In the genomic region with DNA sequence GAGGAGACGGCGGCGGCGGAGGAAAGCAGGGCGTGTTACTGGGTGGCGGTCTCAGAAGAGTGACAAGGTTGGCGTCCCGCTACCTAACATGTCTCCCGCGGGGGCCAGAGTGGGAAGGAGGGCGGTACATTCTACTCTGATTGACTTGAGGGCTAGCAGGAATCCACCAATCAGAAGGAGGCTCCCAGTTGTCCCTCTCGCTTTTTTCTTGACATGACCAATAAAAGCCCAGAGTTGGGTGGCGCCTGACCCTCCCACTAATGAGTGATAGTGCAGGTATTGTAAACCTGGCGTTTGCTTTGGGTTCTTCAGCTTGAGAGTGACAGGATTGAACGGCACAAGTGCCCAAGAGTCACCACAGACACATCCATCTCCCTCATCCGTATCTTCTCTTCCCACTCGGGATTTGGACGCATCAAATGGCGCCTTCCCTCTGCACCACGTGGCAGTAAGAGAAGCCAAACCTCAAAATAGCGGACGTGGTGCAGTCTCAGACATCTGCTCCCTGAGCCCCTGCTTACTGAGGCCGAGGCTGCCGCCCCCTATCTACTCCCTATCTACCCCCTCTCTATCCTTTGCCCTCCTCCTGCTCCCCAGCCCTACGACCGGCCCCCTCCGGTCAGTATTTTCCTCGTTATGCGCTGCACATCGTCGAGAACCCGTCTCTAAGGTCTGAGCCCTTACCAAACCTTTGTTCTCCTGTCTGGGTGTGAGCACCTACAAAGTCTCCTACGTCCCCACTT, we compare ENCODE assay signal across 8 cellular contexts.
A peak's percentile ranks its signal among the peaks of the same experiment; 100 is the strongest.
DNase-seq lines count a peak whose midpoint lies in the region; ATAC-seq lines count a peak whose summit lies in the region.

No MANE protein-coding gene starts in this region.

- H3K27me3 ChIP-seq in HUES48 (ENCODE audit: control insufficient read depth, insufficient read depth, low read length) (no peaks in the 10 kb centered on the region), NT2/D1 (ENCODE audit: insufficient read depth, insufficient read length) (no peaks in the 10 kb centered on the region)

- H3K9ac ChIP-seq in HUES48 (ENCODE audit: low read depth, low read length) = peak overlapping the region; percentile 55
- H3K9ac ChIP-seq in NT2/D1 (ENCODE audit: insufficient read length, low read depth) = peak overlapping the region; percentile 93

- H3K4me3 ChIP-seq in HUES48 (ENCODE audit: low read depth, low read length) = peak overlapping the region; percentile 84
- H3K4me3 ChIP-seq in NT2/D1 (ENCODE audit: insufficient read length, low read depth) = peak overlapping the region; percentile 53

- H3K9me3 ChIP-seq in HUES48 (ENCODE audit: control insufficient read depth, insufficient read depth, low read length) (no peaks in the 10 kb centered on the region), NT2/D1 (ENCODE audit: insufficient read depth, low read length) (no peaks in the 10 kb centered on the region)

- H3K36me3 ChIP-seq in HUES48 (ENCODE audit: control insufficient read depth, insufficient read depth, low read length) (no peaks in the 10 kb centered on the region), NT2/D1 (ENCODE audit: insufficient read depth, insufficient read length, low read length) (peaks cover 1% of the 10 kb centered on the region)

- peak; percentile 87 for ATAC-seq in GM21423 (IDR thresholded peaks at IDR 0.05; ENCODE audit: unreplicated experiment)

- peak overlapping the region; percentile 87 for H3K27ac ChIP-seq in HUES48 (ENCODE audit: low read depth, low read length)

- DNase-seq in D341Med (ENCODE audit: low spot score) = peak; percentile 89
- DNase-seq in NT2/D1 (ENCODE audit: low read depth, low spot score) = peak; percentile 96
- peak; percentile 84 for DNase-seq in activated CD8-positive, alpha-beta memory T cell treated with anti-CD3 and anti-CD28 coated beads, Interleukin-2, amount 50 U/mL, for 4 hours
- peak; percentile 90 for DNase-seq in epidermal melanocyte (ENCODE audit: insufficient read length, low spot score)
- DNase-seq in middle frontal gyrus (ENCODE audit: extremely low spot score, low spot score) = peak; percentile 96
- DNase-seq in stimulated activated CD8-positive, alpha-beta memory T cell treated with anti-CD3 and anti-CD28 coated beads, Interleukin-2, amount 100 ng/mL, for 1 hour (ENCODE audit: low read depth in 2 of 2) = peak; percentile 66 to 75

- 0 out of 2 replicates have a peak, but pooled peaks cover 4% of the 10 kb centered on the region for H3K4me1 ChIP-seq in HUES48 (ENCODE audit: control insufficient read depth, insufficient read depth, low read length)
- no peaks in the 10 kb centered on the region for H3K4me1 ChIP-seq in NT2/D1 (ENCODE audit: insufficient read depth, insufficient read length)

Comparison
In these comparisons a context has a peak if more than half of its experiments do, and no peak if none do; other contexts are left out.
1. Peak in every context shown above with its lines: DNase-seq, ATAC-seq, H3K4me3 ChIP-seq and H3K27ac ChIP-seq.